Comparison of ENCODE assay signal across 15 cellular contexts in genomic region chr5:166980666-166981065, GRCh38. TPM values are rescaled to one million over a fixed set of nuclear protein-coding genes. Genes with fewer than 3 reads are reported as not detected.
A peak's percentile ranks its signal among the peaks of the same experiment; 100 is the strongest.
DNase-seq lines count a peak whose midpoint lies in the region; ATAC-seq and TF ChIP-seq lines count a peak whose summit lies in the region.
"Had no signal": no experiment of that assay in that cellular context is flagged by ENCODE, and none has a peak within 500 bp of the region (broad histone marks: within the 10 kb centered on the region; RNA-seq: fewer than 3 reads in every experiment).

No MANE protein-coding gene starts in this region.

- no peak overlapping the region for H3K27ac Mint-ChIP-seq in HFFc6
- H3K27ac Mint-ChIP-seq: CD8-positive, alpha-beta memory T cell had no signal

- no peaks in the 10 kb centered on the region for H3K27me3 ChIP-seq in body of pancreas
- no peaks in the 10 kb centered on the region for H3K27me3 ChIP-seq in neuron (ENCODE audit: insufficient read depth, low read length)

- H3K36me3 ChIP-seq in body of pancreas (replicated peaks in 1 of 2; ENCODE audit: insufficient read depth in 1 of 2, low read depth in 2 of 2) (no peaks in the 10 kb centered on the region), neuron (ENCODE audit: insufficient read depth, low read length) (no peaks in the 10 kb centered on the region)
- H3K36me3 ChIP-seq: BLaER1 had no signal

- H3K27me3 Mint-ChIP-seq in HFFc6 (ENCODE audit: insufficient read depth): no peaks in the 10 kb centered on the region; the same call in 1 of the 2 replicates

- no peaks in the 10 kb centered on the region for H3K36me3 Mint-ChIP-seq in HFFc6 (ENCODE audit: low read depth)
- H3K36me3 Mint-ChIP-seq: CD8-positive, alpha-beta memory T cell had no signal

- H3K4me1 ChIP-seq in body of pancreas: peaks cover 42% of the 10 kb centered on the region
- peaks cover 45% of the 10 kb centered on the region for H3K4me1 ChIP-seq in neuron (ENCODE audit: insufficient read depth, low read length)
- H3K4me1 ChIP-seq: BLaER1 had no signal

- ATAC-seq in body of pancreas (no peak), HG03378 (IDR thresholded peaks at IDR 0.05; ENCODE audit: unreplicated experiment) (no peak)

- WGBS in body of pancreas, 2 donors: 3 to 13% methylated on average over 1 of the region's 1 CpG

- no peak overlapping the region for H3K4me3 Mint-ChIP-seq in HFFc6

- H2AFZ ChIP-seq in neuron (ENCODE audit: low read depth, low read length): no peak overlapping the region

- H3K4me3 ChIP-seq in body of pancreas: no peak overlapping the region
- peak overlapping the region; percentile 87 for H3K4me3 ChIP-seq in neuron (ENCODE audit: low read length)
- H3K4me3 ChIP-seq: BLaER1 had no signal

- DNase-seq in body of pancreas (no peak), iris pigment epithelial cell (ENCODE audit: low read depth) (peak; percentile 17), HFFc6 (no peak), NCI-H2171 (lab: John Stamatoyannopoulos, UW) (no peak), NCI-H69 (lab: John Stamatoyannopoulos, UW) (no peak)
- DNase-seq: CD8-positive, alpha-beta memory T cell; EL; HCEC 1CT; Karpas-422; NCI-H187 treated with DMSO at 0.1 percent for 48 hours; NCI-H82; SHP77 treated with DMSO at 0.1 percent for 48 hours had no signal

- peak overlapping the region in 3 of 4 donors; percentile 57 to 73 (median 66) for H3K27ac ChIP-seq in body of pancreas
- H3K27ac ChIP-seq: BLaER1 had no signal

- H3K9me3 Mint-ChIP-seq in HFFc6: peaks cover 21% of the 10 kb centered on the region

- H3K4me1 Mint-ChIP-seq in HFFc6 (ENCODE audit: low read depth): no peaks in the 10 kb centered on the region
- H3K4me1 Mint-ChIP-seq: CD8-positive, alpha-beta memory T cell had no signal

- TF ChIP-seq CTCF in body of pancreas (IDR thresholded peaks at IDR 0.05) (no peak), HFFc6 (IDR thresholded peaks at IDR 0.05) (no peak)

- no peak for TF ChIP-seq POLR2A in body of pancreas (IDR thresholded peaks at IDR 0.05)

- H3K9me3 ChIP-seq in body of pancreas: no peaks in the 10 kb centered on the region
- H3K9me3 ChIP-seq in neuron (ENCODE audit: low read length): no peaks in the 10 kb centered on the region

- intact Hi-C loops in body of pancreas (cut with DNase I): no loop called here

RNA-seq across cellular contexts. Expression of gene TENM2, which starts 1.8 kb away (rescaled TPM):
- 1 to 10 TPM in 1 of 2 donors, under 1 TPM in 1; 0.78 to 1.6 TPM for total RNA-seq in body of pancreas
- 1 to 10 TPM in 4 of 6 experiments, under 1 TPM in 2; 0.59 to 2.1 (median 1.6) TPM for total RNA-seq in HFFc6 (2021; fragmentation: NEBNext Ultra II Directional; extraction: Animal tissue kit (Norgen Biotek cat#: 25700))
